In the genomic region with DNA sequence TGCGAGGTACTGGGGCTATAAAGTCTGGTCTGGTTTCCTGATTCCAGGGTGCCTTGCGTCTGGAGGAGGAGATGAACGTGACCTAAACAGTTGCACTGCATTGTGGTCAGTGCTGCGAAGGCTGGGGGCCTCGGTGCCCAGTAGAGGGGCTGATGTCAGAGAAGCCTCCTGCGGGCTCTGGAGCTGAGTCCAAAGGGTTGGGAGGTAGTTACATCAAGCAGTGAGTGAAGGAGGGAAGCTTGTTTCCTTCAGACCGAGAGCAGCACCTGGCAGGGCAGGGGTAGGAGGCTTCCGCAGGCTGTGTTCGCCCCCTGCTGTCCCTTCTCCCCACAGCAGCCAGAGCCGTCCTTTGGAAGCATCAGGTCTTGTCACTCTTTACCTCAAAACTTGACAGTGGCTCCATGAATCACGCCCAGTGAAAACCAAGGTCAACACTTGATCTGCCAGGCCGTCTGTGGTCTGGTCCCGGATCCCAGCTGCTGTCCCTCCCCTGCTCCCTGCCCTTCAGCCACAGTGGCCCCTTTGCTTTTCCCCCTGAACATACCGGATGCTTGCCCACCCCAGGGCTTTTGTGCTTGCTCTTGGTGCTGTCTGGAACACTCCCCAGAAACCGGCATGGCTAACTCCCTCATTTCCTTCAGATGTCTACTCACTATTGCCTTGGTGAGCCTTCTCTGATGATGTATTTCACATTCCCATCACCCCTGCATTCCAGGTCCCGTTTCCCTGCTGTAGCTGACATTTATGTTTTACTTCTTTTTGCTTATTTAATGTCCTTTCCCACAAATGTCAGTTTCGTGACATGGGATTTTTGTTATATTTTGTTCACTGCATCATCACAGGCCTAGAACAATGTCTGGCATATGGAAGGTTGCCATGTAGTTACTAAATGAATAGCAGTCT, we compare ENCODE assay signal across 8 cellular contexts. TPM values are rescaled to one million over a fixed set of nuclear protein-coding genes. Genes with fewer than 3 reads are reported as not detected.
DNase-seq lines count a peak whose midpoint lies in the region; ATAC-seq, FAIRE-seq and TF ChIP-seq lines count a peak whose summit lies in the region.

No MANE protein-coding gene starts in this region.

- H3K4me1 ChIP-seq in BE2C (peaks cover 4% of the 10 kb centered on the region; the same call in 1 of the 2 replicates), HEK293 (ENCODE audit: control insufficient read depth, insufficient read depth, low read length) (peaks cover 9% of the 10 kb centered on the region), heart left ventricle (peaks cover 4 to 65% (median 50%) of the 10 kb centered on the region in 12 donors)

- no peak for TF ChIP-seq POLR2A in heart left ventricle (IDR thresholded peaks at IDR 0.05)

- 42 to 57% (median 51%) methylated on average over 17 of the region's 17 CpGs for WGBS in heart left ventricle, 4 donors

- DNase-seq in BE2C (peak; percentile 76), RCC 7860 (ENCODE audit: low spot score) (peak; percentile 81), heart left ventricle (no peak), retinal pigment epithelial cell (ENCODE audit: low read depth) (no peak)
- DNase-seq in activated naive CD4-positive, alpha-beta T cell treated with anti-CD3 and anti-CD28 coated beads, Interleukin-2, amount 50 U/mL, for 16 hours, result peak; percentile 65

- H3K36me3 ChIP-seq in BE2C, result peaks cover 15% of the 10 kb centered on the region
- H3K36me3 ChIP-seq in HEK293 (ENCODE audit: control insufficient read depth in 2 of 2, insufficient read depth in 1 of 2, low read length in 2 of 2), result peaks cover 0 to 55% of the 10 kb centered on the region in 2 experiments; a peak in 2 of 3 replicates
- peaks cover 0 to 65% (median 34%) of the 10 kb centered on the region in 9 donors for H3K36me3 ChIP-seq in heart left ventricle

- no peaks in the 10 kb centered on the region for H3K27me3 ChIP-seq in BE2C
- no peaks in the 10 kb centered on the region for H3K27me3 ChIP-seq in heart left ventricle

- CTCF ChIA-PET in HEK293 (lab: Yijun Ruan, JAX), result interaction anchor here (0.5 to 7.7 kb wide), 29 partner anchors 9 to 337 kb away, joined by 3 to 116 read pairs (median 4); a partner anchor contains a TSS

- peak in 3 of 4 donors; percentile 26 to 48 (median 41) for ATAC-seq in heart left ventricle
- ATAC-seq in GM19467 (IDR thresholded peaks at IDR 0.05; ENCODE audit: unreplicated experiment), result no peak
- no peak for ATAC-seq in GM21423 (IDR thresholded peaks at IDR 0.05; ENCODE audit: unreplicated experiment)

- POLR2A ChIA-PET in HEK293 (lab: Yijun Ruan, JAX), result interaction anchor here (1.0 kb wide), 2 partner anchors 160 to 209 kb away, joined by 3 to 5 read pairs; a partner anchor contains a TSS

- intact Hi-C loops in heart left ventricle (cut with DNase I), result loop anchor here in 6 of 10 donors (2.0 to 10.0 kb wide), 5 partner anchors 48 to 328 kb away; no protein-coding TSS in a partner anchor

- TF ChIP-seq CTCF in BE2C (IDR thresholded peaks at IDR 0.05; ENCODE audit: low read depth, low read length) (peak; percentile 86), HEK293 (tag by site-specific recombination; IDR thresholded peaks at IDR 0.05) (peak; percentile 81), heart left ventricle (IDR thresholded peaks at IDR 0.05) (peak; percentile 14 to 60 (median 42)), retinal pigment epithelial cell (conservative IDR thresholded peaks at IDR 0.05; ENCODE audit: low read depth, low read length) (peak; percentile 76)

- H3K4me3 ChIP-seq in BE2C (ENCODE audit: low read depth, low read length) (no peak overlapping the region), HEK293 (ENCODE audit: low read depth, low read length) (no peak overlapping the region), heart left ventricle (no peak overlapping the region), retinal pigment epithelial cell (ENCODE audit: low read length) (no peak overlapping the region)

- no peak overlapping the region for H3K27ac ChIP-seq in HEK293 (ENCODE audit: extremely low read depth, low read depth, low read length)
- peak overlapping the region in 7 of 12 donors; percentile 22 to 62 (median 39) for H3K27ac ChIP-seq in heart left ventricle

- H3K9me3 ChIP-seq in BE2C, result no peaks in the 10 kb centered on the region
- H3K9me3 ChIP-seq in HEK293 (ENCODE audit: control insufficient read depth, insufficient read depth, low read depth, low read length), result no peaks in the 10 kb centered on the region
- H3K9me3 ChIP-seq in heart left ventricle, result no peaks in the 10 kb centered on the region

- peak; percentile 66 for FAIRE-seq in RCC 7860 (lab: Jason Lieb, UNC)

TF ChIP-seq in HEK293, 187 proteins besides CTCF, POLR2A, EP300 and RAD21 (continues in another document):
- TF ChIP-seq, protein P1, sequence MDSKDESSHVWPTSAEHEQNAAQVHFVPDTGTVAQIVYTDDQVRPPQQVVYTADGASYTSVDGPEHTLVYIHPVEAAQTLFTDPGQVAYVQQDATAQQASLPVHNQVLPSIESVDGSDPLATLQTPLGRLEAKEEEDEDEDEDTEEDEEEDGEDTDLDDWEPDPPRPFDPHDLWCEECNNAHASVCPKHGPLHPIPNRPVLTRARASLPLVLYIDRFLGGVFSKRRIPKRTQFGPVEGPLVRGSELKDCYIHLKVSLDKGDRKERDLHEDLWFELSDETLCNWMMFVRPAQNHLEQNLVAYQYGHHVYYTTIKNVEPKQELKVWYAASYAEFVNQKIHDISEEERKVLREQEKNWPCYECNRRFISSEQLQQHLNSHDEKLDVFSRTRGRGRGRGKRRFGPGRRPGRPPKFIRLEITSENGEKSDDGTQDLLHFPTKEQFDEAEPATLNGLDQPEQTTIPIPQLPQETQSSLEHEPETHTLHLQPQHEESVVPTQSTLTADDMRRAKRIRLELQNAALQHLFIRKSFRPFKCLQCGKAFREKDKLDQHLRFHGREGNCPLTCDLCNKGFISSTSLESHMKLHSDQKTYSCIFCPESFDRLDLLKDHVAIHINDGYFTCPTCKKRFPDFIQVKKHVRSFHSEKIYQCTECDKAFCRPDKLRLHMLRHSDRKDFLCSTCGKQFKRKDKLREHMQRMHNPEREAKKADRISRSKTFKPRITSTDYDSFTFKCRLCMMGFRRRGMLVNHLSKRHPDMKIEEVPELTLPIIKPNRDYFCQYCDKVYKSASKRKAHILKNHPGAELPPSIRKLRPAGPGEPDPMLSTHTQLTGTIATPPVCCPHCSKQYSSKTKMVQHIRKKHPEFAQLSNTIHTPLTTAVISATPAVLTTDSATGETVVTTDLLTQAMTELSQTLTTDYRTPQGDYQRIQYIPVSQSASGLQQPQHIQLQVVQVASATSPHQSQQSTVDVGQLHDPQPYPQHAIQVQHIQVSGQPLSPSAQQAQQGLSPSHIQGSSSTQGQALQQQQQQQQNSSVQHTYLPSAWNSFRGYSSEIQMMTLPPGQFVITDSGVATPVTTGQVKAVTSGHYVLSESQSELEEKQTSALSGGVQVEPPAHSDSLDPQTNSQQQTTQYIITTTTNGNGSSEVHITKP (tag by site-specific recombination; IDR thresholded peaks at IDR 0.05), result 0 out of 2 replicates have a peak, but pooled peaks have one; percentile 16
- no peak for TF ChIP-seq ZNF561 (tag by site-specific recombination; IDR thresholded peaks at IDR 0.05; ENCODE audit: borderline replicate concordance)
- peak; percentile 94 for TF ChIP-seq ZNF600 (tag by site-specific recombination; IDR thresholded peaks at IDR 0.05)
- TF ChIP-seq GLIS1 (tag by site-specific recombination; IDR thresholded peaks at IDR 0.05), result peak; percentile 74
- TF ChIP-seq KLF9 (tag by site-specific recombination; IDR thresholded peaks at IDR 0.05; ENCODE audit: low read depth), result no peak
- TF ChIP-seq, protein P2, sequence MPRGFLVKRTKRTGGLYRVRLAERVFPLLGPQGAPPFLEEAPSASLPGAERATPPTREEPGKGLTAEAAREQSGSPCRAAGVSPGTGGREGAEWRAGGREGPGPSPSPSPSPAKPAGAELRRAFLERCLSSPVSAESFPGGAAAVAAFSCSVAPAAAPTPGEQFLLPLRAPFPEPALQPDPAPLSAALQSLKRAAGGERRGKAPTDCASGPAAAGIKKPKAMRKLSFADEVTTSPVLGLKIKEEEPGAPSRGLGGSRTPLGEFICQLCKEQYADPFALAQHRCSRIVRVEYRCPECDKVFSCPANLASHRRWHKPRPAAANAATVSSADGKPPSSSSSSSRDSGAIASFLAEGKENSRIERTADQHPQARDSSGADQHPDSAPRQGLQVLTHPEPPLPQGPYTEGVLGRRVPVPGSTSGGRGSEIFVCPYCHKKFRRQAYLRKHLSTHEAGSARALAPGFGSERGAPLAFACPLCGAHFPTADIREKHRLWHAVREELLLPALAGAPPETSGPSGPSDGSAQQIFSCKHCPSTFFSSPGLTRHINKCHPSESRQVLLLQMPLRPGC (tag by site-specific recombination; IDR thresholded peaks at IDR 0.05), result no peak
- TF ChIP-seq ZNF529 (tag by site-specific recombination; IDR thresholded peaks at IDR 0.05; ENCODE audit: insufficient replicate concordance), result no peak
- TF ChIP-seq, protein P3, sequence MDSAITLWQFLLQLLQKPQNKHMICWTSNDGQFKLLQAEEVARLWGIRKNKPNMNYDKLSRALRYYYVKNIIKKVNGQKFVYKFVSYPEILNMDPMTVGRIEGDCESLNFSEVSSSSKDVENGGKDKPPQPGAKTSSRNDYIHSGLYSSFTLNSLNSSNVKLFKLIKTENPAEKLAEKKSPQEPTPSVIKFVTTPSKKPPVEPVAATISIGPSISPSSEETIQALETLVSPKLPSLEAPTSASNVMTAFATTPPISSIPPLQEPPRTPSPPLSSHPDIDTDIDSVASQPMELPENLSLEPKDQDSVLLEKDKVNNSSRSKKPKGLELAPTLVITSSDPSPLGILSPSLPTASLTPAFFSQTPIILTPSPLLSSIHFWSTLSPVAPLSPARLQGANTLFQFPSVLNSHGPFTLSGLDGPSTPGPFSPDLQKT (IDR thresholded peaks at IDR 0.05; ENCODE audit: borderline replicate concordance, low read depth, low read length), result no peak
- 0 out of 2 replicates have a peak, but pooled peaks have one; percentile 39 for TF ChIP-seq ZNF660 (tag by site-specific recombination; IDR thresholded peaks at IDR 0.05)
- TF ChIP-seq RBAK (tag by site-specific recombination; IDR thresholded peaks at IDR 0.05), result no peak
- no peak for TF ChIP-seq ZNF248 (tag by site-specific recombination; IDR thresholded peaks at IDR 0.05)
- peak; percentile 57; the same call in 1 of the 2 replicates for TF ChIP-seq IKZF3 (tag by site-specific recombination; IDR thresholded peaks at IDR 0.05)
- TF ChIP-seq ZFP37 (tag by site-specific recombination; IDR thresholded peaks at IDR 0.05), result 0 out of 2 replicates have a peak, but pooled peaks have one; percentile 28

RNA-seq across cellular contexts. Expression of a gene that starts 7.0 kb away (rescaled TPM):
- 526 TPM for polyA plus RNA-seq in BE2C (2012; ENCODE audit: insufficient read depth, insufficient read length, low read depth)
- total RNA-seq in heart left ventricle, result 100 to 1,000 TPM; 129 to 376 (median 145) TPM
- polyA plus RNA-seq in heart left ventricle, result 100 to 1,000 TPM; 200 to 405 TPM

RNA-seq across cellular contexts. Expression of a gene that starts 35.3 kb away (rescaled TPM):
- polyA plus RNA-seq in BE2C (2012; ENCODE audit: insufficient read depth, insufficient read length, low read depth), result 6.6 TPM
- total RNA-seq in heart left ventricle, result 100 to 1,000 TPM in 3 of 9 donors, 10 to 100 TPM in 6; 54.0 to 212 (median 88.6) TPM
- 100 to 1,000 TPM in 1 of 2 donors, 10 to 100 TPM in 1; 42.8 to 145 TPM for polyA plus RNA-seq in heart left ventricle

Comparison
In these comparisons a context has a peak if more than half of its experiments do, and no peak if none do; other contexts are left out.
1. DNase-seq: peak in BE2C (single experiment), RCC 7860 (single experiment) and activated naive CD4-positive, alpha-beta T cell treated with anti-CD3 and anti-CD28 coated beads, Interleukin-2, amount 50 U/mL, for 16 hours (single experiment); none in heart left ventricle (0 of 5) and retinal pigment epithelial cell (single experiment).
2. ATAC-seq: peak in heart left ventricle (3 of 4); none in GM19467 (single experiment) and GM21423 (single experiment).
3. Peak in every context shown above with its lines, with median percentiles within 50 percentile points of each other: CTCF ChIP-seq.